Comparison of ENCODE assay signal across 7 cellular contexts in genomic region chr21:36322083-36322424, GRCh38. TPM values are rescaled to one million over a fixed set of nuclear protein-coding genes. Genes with fewer than 3 reads are reported as not detected.
DNase-seq lines count a peak whose midpoint lies in the region; ATAC-seq and TF ChIP-seq lines count a peak whose summit lies in the region.

No MANE protein-coding gene starts in this region.

- no peaks in the 10 kb centered on the region for H3K9me3 ChIP-seq in iPS-15b (ENCODE audit: control insufficient read depth, insufficient read depth, low read length)

- peaks cover 2% of the 10 kb centered on the region for H3K27me3 Mint-ChIP-seq in activated T-helper 1 cell treated with anti-CD3 and anti-CD28 coated beads, Interleukin-12 subunit alpha, Interleukin-12 subunit beta, Interleukin-2, Interleukin-4 antibody, amounts not matched to agents 30 ng/mL and 10 ng/mL and 1 ng/mL, durations not matched to agents 14 hours and 24 hours and 36 hours (ENCODE audit: insufficient read depth)
- H3K27me3 Mint-ChIP-seq in stimulated activated memory B cell treated with anti-CD40 and anti-IgM and Interleukin-4, amounts not matched to agents 10 μg/mL and 1 μg/mL and 100 μg/mL, for 72 hours = no peaks in the 10 kb centered on the region

- no peak for DNase-seq in HL-60 (ENCODE audit: low read depth in 1 of 2, low spot score in 1 of 2)
- DNase-seq in activated T-helper 1 cell treated with anti-CD3 and anti-CD28 coated beads, Interleukin-12 subunit alpha, Interleukin-12 subunit beta, Interleukin-2, Interleukin-4 antibody, amounts not matched to agents 30 ng/mL and 10 ng/mL and 1 ng/mL, durations not matched to agents 14 hours and 24 hours and 36 hours (ENCODE audit: low spot score) = no peak
- DNase-seq in NCI-H1092 (lab: John Stamatoyannopoulos, UW) = no peak
- DNase-seq in H4 (ENCODE audit: low spot score) = no peak

- H3K4me3 Mint-ChIP-seq in activated T-helper 1 cell treated with anti-CD3 and anti-CD28 coated beads, Interleukin-12 subunit alpha, Interleukin-12 subunit beta, Interleukin-2, Interleukin-4 antibody, amounts not matched to agents 30 ng/mL and 10 ng/mL and 1 ng/mL, durations not matched to agents 14 hours and 24 hours and 36 hours = peak overlapping the region; percentile 93
- peak overlapping the region; percentile 98 for H3K4me3 Mint-ChIP-seq in stimulated activated memory B cell treated with anti-CD40 and anti-IgM and Interleukin-4, amounts not matched to agents 10 μg/mL and 1 μg/mL and 100 μg/mL, for 72 hours

- peaks cover 29% of the 10 kb centered on the region for H3K4me1 Mint-ChIP-seq in activated T-helper 1 cell treated with anti-CD3 and anti-CD28 coated beads, Interleukin-12 subunit alpha, Interleukin-12 subunit beta, Interleukin-2, Interleukin-4 antibody, amounts not matched to agents 30 ng/mL and 10 ng/mL and 1 ng/mL, durations not matched to agents 14 hours and 24 hours and 36 hours (ENCODE audit: low read depth)
- H3K4me1 Mint-ChIP-seq in stimulated activated memory B cell treated with anti-CD40 and anti-IgM and Interleukin-4, amounts not matched to agents 10 μg/mL and 1 μg/mL and 100 μg/mL, for 72 hours = peaks cover 44% of the 10 kb centered on the region

- peaks cover 15% of the 10 kb centered on the region for H3K36me3 Mint-ChIP-seq in activated T-helper 1 cell treated with anti-CD3 and anti-CD28 coated beads, Interleukin-12 subunit alpha, Interleukin-12 subunit beta, Interleukin-2, Interleukin-4 antibody, amounts not matched to agents 30 ng/mL and 10 ng/mL and 1 ng/mL, durations not matched to agents 14 hours and 24 hours and 36 hours (ENCODE audit: low read depth)
- H3K36me3 Mint-ChIP-seq in stimulated activated memory B cell treated with anti-CD40 and anti-IgM and Interleukin-4, amounts not matched to agents 10 μg/mL and 1 μg/mL and 100 μg/mL, for 72 hours = peaks cover 23% of the 10 kb centered on the region

- H3K36me3 ChIP-seq in iPS-15b (ENCODE audit: control insufficient read depth, insufficient read depth, low read length) = no peaks in the 10 kb centered on the region

- no peak overlapping the region for H3K9ac ChIP-seq in iPS-15b (ENCODE audit: low read depth, low read length)

- no peaks in the 10 kb centered on the region for H3K9me3 Mint-ChIP-seq in activated T-helper 1 cell treated with anti-CD3 and anti-CD28 coated beads, Interleukin-12 subunit alpha, Interleukin-12 subunit beta, Interleukin-2, Interleukin-4 antibody, amounts not matched to agents 30 ng/mL and 10 ng/mL and 1 ng/mL, durations not matched to agents 14 hours and 24 hours and 36 hours
- H3K9me3 Mint-ChIP-seq in stimulated activated memory B cell treated with anti-CD40 and anti-IgM and Interleukin-4, amounts not matched to agents 10 μg/mL and 1 μg/mL and 100 μg/mL, for 72 hours = peaks cover 4% of the 10 kb centered on the region

- H3K4me3 ChIP-seq in HL-60 (replicated peaks; ENCODE audit: insufficient read depth, low read length) (peak overlapping the region; percentile 56), iPS-15b (ENCODE audit: low read depth, low read length) (peak overlapping the region; percentile 76)

- intact Hi-C loops in activated T-helper 1 cell treated with anti-CD3 and anti-CD28 coated beads, Interleukin-12 subunit alpha, Interleukin-12 subunit beta, Interleukin-2, Interleukin-4 antibody, amounts not matched to agents 30 ng/mL and 10 ng/mL and 1 ng/mL, durations not matched to agents 14 hours and 24 hours and 36 hours (cut with micrococcal nuclease) = loop anchor here (10.0 kb wide), 1 partner anchor 753 kb away; the partner anchor contains the start of genes PIGP and TTC3

- H3K27ac ChIP-seq in HL-60 (replicated peaks) = peak overlapping the region; percentile 90

- no peaks in the 10 kb centered on the region for H3K4me1 ChIP-seq in iPS-15b (ENCODE audit: control insufficient read depth, insufficient read depth, low read length)

- no peak for TF ChIP-seq CTCF in HL-60 (IDR thresholded peaks at IDR 0.05; ENCODE audit: insufficient read depth, low read length)

- H3K27me3 ChIP-seq in HL-60 (ENCODE audit: insufficient read depth, poor library complexity, severe bottlenecking) (no peaks in the 10 kb centered on the region), iPS-15b (ENCODE audit: control insufficient read depth, insufficient read depth, low read length) (no peaks in the 10 kb centered on the region)

- peak overlapping the region; percentile 88 for H3K27ac Mint-ChIP-seq in activated T-helper 1 cell treated with anti-CD3 and anti-CD28 coated beads, Interleukin-12 subunit alpha, Interleukin-12 subunit beta, Interleukin-2, Interleukin-4 antibody, amounts not matched to agents 30 ng/mL and 10 ng/mL and 1 ng/mL, durations not matched to agents 14 hours and 24 hours and 36 hours
- peak overlapping the region; percentile 90 for H3K27ac Mint-ChIP-seq in stimulated activated memory B cell treated with anti-CD40 and anti-IgM and Interleukin-4, amounts not matched to agents 10 μg/mL and 1 μg/mL and 100 μg/mL, for 72 hours

- no peak for ATAC-seq in stimulated activated memory B cell treated with anti-CD40 and anti-IgM and Interleukin-4, amounts not matched to agents 10 μg/mL and 1 μg/mL and 100 μg/mL, for 72 hours
- no peak for ATAC-seq in GM18867 (IDR thresholded peaks at IDR 0.05; ENCODE audit: unreplicated experiment)

RNA-seq across cellular contexts. Expression of gene MORC3, which starts 2.1 kb away (rescaled TPM):
- total RNA-seq in activated T-helper 1 cell treated with anti-CD3 and anti-CD28 coated beads, Interleukin-12 subunit alpha, Interleukin-12 subunit beta, Interleukin-2, Interleukin-4 antibody, amounts not matched to agents 30 ng/mL and 10 ng/mL and 1 ng/mL, durations not matched to agents 14 hours and 24 hours and 36 hours = 22.1 and 23.5 TPM in 2 replicates
- 14.3 and 17.7 TPM in 2 replicates for total RNA-seq in H4 (2014; rRNA removed; shearing (Covaris generic))
